ENCODE assay signal across 19 cellular contexts in genomic region chrX:150352114-150352513, GRCh38.
"Had no signal": no experiment of that assay in that cellular context is flagged by ENCODE, and none has a peak within 500 bp of the region (broad histone marks: within the 10 kb centered on the region; RNA-seq: fewer than 3 reads in every experiment).

No MANE protein-coding gene starts in this region.

- H3K4me3 ChIP-seq: dorsolateral prefrontal cortex, esophagus muscularis mucosa, heart right ventricle, left ventricle myocardium inferior, transverse colon had no signal

- H3K36me3 ChIP-seq: esophagus muscularis mucosa, heart right ventricle, left ventricle myocardium inferior, transverse colon had no signal

- H3K9me3 Mint-ChIP-seq: activated CD4-positive, alpha-beta memory T cell treated with anti-CD3 and anti-CD28 coated beads for 36 hours; activated naive CD8-positive, alpha-beta T cell treated with anti-CD3 and anti-CD28 coated beads for 36 hours; natural killer cell treated with Interleukin-12 subunit alpha and Interleukin-12 subunit beta and Interleukin-15 and Interleukin-18, amount 100 ng/mL, for 72 hours had no signal

- H3K4me3 Mint-ChIP-seq: activated CD4-positive, alpha-beta memory T cell treated with anti-CD3 and anti-CD28 coated beads for 36 hours; activated naive CD8-positive, alpha-beta T cell treated with anti-CD3 and anti-CD28 coated beads for 36 hours; natural killer cell treated with Interleukin-12 subunit alpha and Interleukin-12 subunit beta and Interleukin-15 and Interleukin-18, amount 100 ng/mL, for 72 hours had no signal

- H3K27ac Mint-ChIP-seq: activated CD4-positive, alpha-beta memory T cell treated with anti-CD3 and anti-CD28 coated beads for 36 hours; activated naive CD8-positive, alpha-beta T cell treated with anti-CD3 and anti-CD28 coated beads for 36 hours; natural killer cell treated with Interleukin-12 subunit alpha and Interleukin-12 subunit beta and Interleukin-15 and Interleukin-18, amount 100 ng/mL, for 72 hours had no signal

- ATAC-seq: foreskin keratinocyte, heart right ventricle, sciatic nerve had no signal

- H3K27me3 ChIP-seq: esophagus muscularis mucosa, foreskin keratinocyte, transverse colon had no signal

- H3K36me3 Mint-ChIP-seq: activated CD4-positive, alpha-beta memory T cell treated with anti-CD3 and anti-CD28 coated beads for 36 hours; activated naive CD8-positive, alpha-beta T cell treated with anti-CD3 and anti-CD28 coated beads for 36 hours; natural killer cell treated with Interleukin-12 subunit alpha and Interleukin-12 subunit beta and Interleukin-15 and Interleukin-18, amount 100 ng/mL, for 72 hours had no signal

- H3K9me3 ChIP-seq: esophagus muscularis mucosa, heart right ventricle, left ventricle myocardium inferior, transverse colon had no signal

- H3K4me1 Mint-ChIP-seq: activated naive CD8-positive, alpha-beta T cell treated with anti-CD3 and anti-CD28 coated beads for 36 hours had no signal

- DNase-seq: activated CD4-positive, alpha-beta memory T cell treated with anti-CD3 and anti-CD28 coated beads for 36 hours; activated CD4-positive, alpha-beta T cell treated with anti-CD3 and anti-CD28 coated beads for 1 hour; activated gamma-delta T cell; activated naive CD8-positive, alpha-beta T cell treated with anti-CD3 and anti-CD28 coated beads for 36 hours; activated T-cell treated with anti-CD3 and anti-CD28 coated beads, Interleukin-2, amount 50 U/mL, for 48 hours; aorta; dorsolateral prefrontal cortex; foreskin keratinocyte; heart right ventricle; islet precursor cell; left ventricle myocardium inferior; mesenchymal stem cell; occipital lobe; stimulated activated naive CD4-positive, alpha-beta T cell; T-helper 2 cell; transverse colon had no signal

- H3K27me3 Mint-ChIP-seq: activated CD4-positive, alpha-beta memory T cell treated with anti-CD3 and anti-CD28 coated beads for 36 hours had no signal

- H3K27ac ChIP-seq: dorsolateral prefrontal cortex, esophagus muscularis mucosa, foreskin keratinocyte, heart right ventricle, left ventricle myocardium inferior, transverse colon had no signal

- H3K4me1 ChIP-seq: esophagus muscularis mucosa, foreskin keratinocyte, heart right ventricle, left ventricle myocardium inferior, transverse colon had no signal
